Comparison of ENCODE assay signal across 10 cellular contexts in the genomic region with DNA sequence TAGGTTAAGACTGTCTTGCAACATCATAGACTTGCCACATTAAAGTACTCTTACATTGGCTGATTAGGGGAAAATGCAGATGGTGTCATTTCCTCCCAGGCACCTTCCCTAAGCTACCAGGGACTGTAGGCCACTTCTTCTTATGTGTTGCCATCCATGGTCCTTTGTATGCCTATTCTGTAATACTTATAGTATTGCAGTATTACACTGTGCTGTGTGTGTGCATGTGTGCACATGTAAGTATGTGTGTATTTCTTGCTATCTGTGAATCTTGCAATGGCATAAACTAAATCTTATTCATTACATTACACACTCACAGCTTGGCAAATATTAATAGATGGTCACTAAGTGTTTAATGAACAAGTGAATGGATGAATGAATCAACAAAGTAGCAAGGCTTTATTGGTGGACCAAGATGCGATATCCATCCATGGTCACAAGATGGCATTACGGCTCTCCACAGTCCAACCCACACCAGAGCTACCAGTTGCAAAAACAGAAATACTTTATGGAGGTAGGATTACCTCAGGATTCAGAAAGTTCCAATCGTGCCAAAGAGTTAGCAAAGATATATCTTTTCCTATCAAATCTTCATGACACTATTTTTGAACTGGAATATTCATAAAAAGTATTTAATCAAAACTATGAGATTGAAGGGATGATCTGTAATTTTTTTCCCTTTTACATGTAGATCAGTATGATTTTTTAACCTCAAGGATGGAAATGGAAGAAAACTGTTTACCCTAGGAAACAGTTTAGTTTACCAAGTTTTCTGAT.
DNase-seq lines count a peak whose midpoint lies in the region; ATAC-seq and TF ChIP-seq lines count a peak whose summit lies in the region.
"Had no signal": no experiment of that assay in that cellular context is flagged by ENCODE, and none has a peak within 500 bp of the region (broad histone marks: within the 10 kb centered on the region; RNA-seq: fewer than 3 reads in every experiment).

No MANE protein-coding gene starts in this region.

- TF ChIP-seq CTCF in epithelial cell of esophagus (IDR thresholded peaks at IDR 0.05; ENCODE audit: insufficient read depth, low read depth, low read length, missing control alignments) = peak; percentile 79
- TF ChIP-seq CTCF in natural killer cell (IDR thresholded peaks at IDR 0.05) = peak; percentile 60

- peak; percentile 8 for DNase-seq in NCI-H187 treated with DMSO at 0.1 percent for 48 hours (lab: John Stamatoyannopoulos, UW)
- no peak for DNase-seq in NCI-H187 (lab: John Stamatoyannopoulos, UW)
- peak; percentile 45 for DNase-seq in LHCN-M2 (ENCODE audit: low read depth)
- DNase-seq in SKM-1 treated with dmso at 0.1 percent for 144 hours (lab: John Stamatoyannopoulos, UW; ENCODE audit: unreplicated experiment) = peak; percentile 42
- peak; percentile 63 for DNase-seq in epithelial cell of esophagus (ENCODE audit: low read depth)
- no peak for DNase-seq in natural killer cell
- DNase-seq in cerebellum (ENCODE audit: low spot score) = no peak

- no peaks in the 10 kb centered on the region for H3K9me3 Mint-ChIP-seq in natural killer cell
- H3K9me3 Mint-ChIP-seq: activated naive CD4-positive, alpha-beta T cell treated with anti-CD3 and anti-CD28 coated beads, Interleukin-2, amount 50 U/mL, for 72 hours; CD8-positive, alpha-beta memory T cell had no signal

- H3K27me3 Mint-ChIP-seq in natural killer cell (ENCODE audit: low read depth in 2 of 2) = no peaks in the 10 kb centered on the region
- H3K27me3 Mint-ChIP-seq: CD8-positive, alpha-beta memory T cell had no signal

- H3K4me3 ChIP-seq in epithelial cell of esophagus (ENCODE audit: low read length) = no peak overlapping the region

- ATAC-seq in GM21447 (IDR thresholded peaks at IDR 0.05; ENCODE audit: unreplicated experiment) = peak; percentile 63
- ATAC-seq in natural killer cell = peak; percentile 57 to 77 (median 61)

- no peaks in the 10 kb centered on the region for H3K4me1 Mint-ChIP-seq in natural killer cell
- H3K4me1 Mint-ChIP-seq: CD8-positive, alpha-beta memory T cell had no signal

- no peaks in the 10 kb centered on the region for H3K36me3 Mint-ChIP-seq in natural killer cell
- H3K36me3 Mint-ChIP-seq: activated naive CD4-positive, alpha-beta T cell treated with anti-CD3 and anti-CD28 coated beads, Interleukin-2, amount 50 U/mL, for 72 hours had no signal

- no peak overlapping the region for H3K4me3 Mint-ChIP-seq in natural killer cell
- H3K4me3 Mint-ChIP-seq: CD8-positive, alpha-beta memory T cell had no signal

- H3K27ac Mint-ChIP-seq in natural killer cell = no peak overlapping the region
- H3K27ac Mint-ChIP-seq: activated naive CD4-positive, alpha-beta T cell treated with anti-CD3 and anti-CD28 coated beads, Interleukin-2, amount 50 U/mL, for 72 hours; CD8-positive, alpha-beta memory T cell had no signal

- intact Hi-C loops in natural killer cell (cut with micrococcal nuclease) = loop anchor here (1.0 to 10.0 kb wide), 3 partner anchors 254 to 850 kb away; no protein-coding TSS in a partner anchor

Comparison
In these comparisons a context has a peak if more than half of its experiments do, and no peak if none do; other contexts are left out.
1. DNase-seq: peak in NCI-H187 treated with DMSO at 0.1 percent for 48 hours (single experiment), LHCN-M2 (single experiment), SKM-1 treated with dmso at 0.1 percent for 144 hours (single experiment) and epithelial cell of esophagus (single experiment); none in NCI-H187 (0 of 2), natural killer cell (single experiment) and cerebellum (single experiment).